13 cellular contexts compared by ENCODE assay signal in the genomic region with DNA sequence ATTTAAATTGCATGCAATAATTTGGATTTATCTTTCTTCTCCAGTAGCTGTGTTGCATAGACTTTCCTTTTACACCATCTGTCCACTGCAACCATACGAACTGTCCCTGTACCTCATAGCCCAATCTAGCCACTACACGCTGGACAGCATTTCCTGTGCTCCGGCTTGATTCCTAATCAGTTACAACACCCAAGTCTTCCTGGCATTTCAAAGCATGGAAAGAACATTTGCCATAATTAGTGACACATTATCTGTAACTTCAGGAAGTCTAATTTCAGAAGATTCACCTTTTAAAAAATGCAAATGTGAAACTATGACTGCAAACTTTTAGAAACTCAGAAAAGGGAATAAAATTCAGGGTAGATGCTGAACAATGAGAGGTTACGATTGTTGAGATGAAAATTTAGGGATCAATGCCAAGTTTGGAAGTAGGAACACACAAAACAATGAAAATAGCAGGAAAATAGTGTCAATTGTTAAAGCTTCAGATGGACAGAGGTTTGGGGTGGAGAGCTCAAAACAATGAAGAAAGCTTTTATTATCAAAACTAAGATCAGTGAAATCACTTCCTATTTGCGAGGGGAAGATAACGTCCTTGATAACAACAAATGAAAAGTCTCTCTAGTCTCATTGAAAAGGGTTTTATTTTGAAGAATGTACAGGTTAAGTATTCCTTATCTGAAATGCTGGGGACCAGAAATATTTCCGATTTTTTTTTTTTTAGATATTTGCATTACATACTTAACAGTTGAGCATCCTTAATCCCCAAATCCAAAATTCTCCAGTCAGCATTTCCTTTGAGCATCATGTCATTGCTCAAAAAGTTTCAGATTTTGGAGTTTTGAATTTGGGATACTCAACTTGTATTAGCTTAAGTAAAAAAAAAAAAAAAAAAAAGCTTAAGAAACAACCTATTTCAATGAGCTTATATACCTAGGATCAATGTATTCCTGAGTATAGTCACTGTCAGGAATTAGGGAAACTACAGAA.
DNase-seq lines count a peak whose midpoint lies in the region; ATAC-seq, FAIRE-seq and TF ChIP-seq lines count a peak whose summit lies in the region.
"Had no signal": no experiment of that assay in that cellular context is flagged by ENCODE, and none has a peak within 500 bp of the region (broad histone marks: within the 10 kb centered on the region; RNA-seq: fewer than 3 reads in every experiment).

No MANE protein-coding gene starts in this region.

- TF ChIP-seq CTCF in K562 (IDR thresholded peaks at IDR 0.05 in 2 of 3, conservative IDR thresholded peaks at IDR 0.05 in 1 of 3; ENCODE audit: insufficient read depth in 2 of 3, low read depth in 1 of 3, low read length in 3 of 3): no peak
- no peak for TF ChIP-seq CTCF in OCI-LY7 (conservative IDR thresholded peaks at IDR 0.05; ENCODE audit: low read length)
- TF ChIP-seq CTCF in mesothelial cell of epicardium (IDR thresholded peaks at IDR 0.05; ENCODE audit: unreplicated experiment): no peak

- TF ChIP-seq RAD21 in K562 (CRISPR knock-in tag; conservative IDR thresholded peaks at IDR 0.05 in 1 of 2, IDR thresholded peaks at IDR 0.05 in 1 of 2): no peak

- H3K36me3 Mint-ChIP-seq in stimulated activated naive B cell treated with anti-CD40 and anti-IgM and Interleukin-4, amounts not matched to agents 10 μg/mL and 1 μg/mL and 100 μg/mL, for 72 hours: peaks cover 33 to 51% of the 10 kb centered on the region in 2 donors
- H3K36me3 Mint-ChIP-seq in mesothelial cell of epicardium: peaks cover 38% of the 10 kb centered on the region
- no peaks in the 10 kb centered on the region for H3K36me3 Mint-ChIP-seq in activated T-cell treated with anti-CD3 and anti-CD28 coated beads, Interleukin-2, amount 50 U/mL, for 72 hours (ENCODE audit: insufficient read depth in 2 of 2)

- peak overlapping the region; percentile 10 for H3K27ac Mint-ChIP-seq in stimulated activated naive B cell treated with anti-CD40 and anti-IgM and Interleukin-4, amounts not matched to agents 10 μg/mL and 1 μg/mL and 100 μg/mL, for 72 hours
- H3K27ac Mint-ChIP-seq in mesothelial cell of epicardium: no peak overlapping the region
- no peak overlapping the region for H3K27ac Mint-ChIP-seq in activated T-cell treated with anti-CD3 and anti-CD28 coated beads, Interleukin-2, amount 50 U/mL, for 72 hours

- H4K20me1 ChIP-seq in Karpas-422 (ENCODE audit: insufficient read depth, low read depth, low read length): no peaks in the 10 kb centered on the region
- H4K20me1 ChIP-seq in K562 (replicated peaks; ENCODE audit: control insufficient read depth, insufficient read depth, low read length): no peaks in the 10 kb centered on the region
- no peaks in the 10 kb centered on the region for H4K20me1 ChIP-seq in OCI-LY7 (ENCODE audit: insufficient read depth, low read length)

- H3K27me3 Mint-ChIP-seq in stimulated activated naive B cell treated with anti-CD40 and anti-IgM and Interleukin-4, amounts not matched to agents 10 μg/mL and 1 μg/mL and 100 μg/mL, for 72 hours: no peaks in the 10 kb centered on the region
- no peaks in the 10 kb centered on the region for H3K27me3 Mint-ChIP-seq in mesothelial cell of epicardium (ENCODE audit: low read depth)
- H3K27me3 Mint-ChIP-seq in activated T-cell treated with anti-CD3 and anti-CD28 coated beads, Interleukin-2, amount 50 U/mL, for 72 hours (ENCODE audit: low read depth): peaks cover 5% of the 10 kb centered on the region

- no peak for TF ChIP-seq EP300 in K562 (IDR thresholded peaks at IDR 0.05; ENCODE audit: low read length)

- H3K27me3 ChIP-seq in Karpas-422 (ENCODE audit: low read length): no peaks in the 10 kb centered on the region
- H3K27me3 ChIP-seq in K562 (ENCODE audit: control insufficient read depth in 2 of 2, insufficient read depth in 2 of 2, low read length in 2 of 2): no peaks in the 10 kb centered on the region

- H3K9me1 ChIP-seq in K562 (ENCODE audit: control insufficient read depth, insufficient read depth, low read length): no peaks in the 10 kb centered on the region

- H3K9me3 ChIP-seq in Karpas-422 (ENCODE audit: low read length): no peaks in the 10 kb centered on the region
- no peaks in the 10 kb centered on the region for H3K9me3 ChIP-seq in K562 (replicated peaks; ENCODE audit: control insufficient read depth, insufficient read depth, low read depth, low read length)
- H3K9me3 ChIP-seq in OCI-LY7 (ENCODE audit: low read length): no peaks in the 10 kb centered on the region

- no peak overlapping the region for H2AFZ ChIP-seq in Karpas-422 (ENCODE audit: low read length)
- H2AFZ ChIP-seq in K562 (ENCODE audit: low read depth, low read length): no peak overlapping the region
- H2AFZ ChIP-seq in OCI-LY7 (ENCODE audit: low read length): no peak overlapping the region

- 26% methylated on average over 7 of the region's 7 CpGs for WGBS in K562 (ENCODE audit: insufficient coverage, low coverage, missing lambda C conversion rate)

- H3K4me3 Mint-ChIP-seq in stimulated activated naive B cell treated with anti-CD40 and anti-IgM and Interleukin-4, amounts not matched to agents 10 μg/mL and 1 μg/mL and 100 μg/mL, for 72 hours: no peak overlapping the region
- H3K4me3 Mint-ChIP-seq in mesothelial cell of epicardium: no peak overlapping the region
- no peak overlapping the region for H3K4me3 Mint-ChIP-seq in activated T-cell treated with anti-CD3 and anti-CD28 coated beads, Interleukin-2, amount 50 U/mL, for 72 hours

- H3K79me2 ChIP-seq in Karpas-422 (ENCODE audit: low read length) (no peaks in the 10 kb centered on the region), K562 (ENCODE audit: control insufficient read depth, insufficient read depth, low read length) (no peaks in the 10 kb centered on the region), OCI-LY7 (ENCODE audit: insufficient read depth, low read depth, low read length) (no peaks in the 10 kb centered on the region)

- DNase-seq in Karpas-422 (peak; percentile 28), K562 (ENCODE audit: extremely low read depth in 1 of 4, low spot score in 3 of 4) (peak in 2 of 4 experiments; percentile 26 to 48), OCI-LY7 (ENCODE audit: low spot score) (no peak), mesothelial cell of epicardium (ENCODE audit: low spot score in 2 of 2, unreplicated experiment in 2 of 2) (no peak)
- no peak for DNase-seq in stimulated activated naive B cell treated with anti-CD40 and anti-IgM and Interleukin-4, amounts not matched to agents 10 μg/mL and 1 μg/mL and 100 μg/mL, for 72 hours
- DNase-seq in activated T-cell treated with anti-CD3 and anti-CD28 coated beads, Interleukin-2, amount 50 U/mL, for 72 hours: no peak
- DNase-seq: activated T-cell treated with anti-CD3 and anti-CD28 coated beads, Interleukin-2, amount 50 U/mL, for 1 hour; anterior cingulate cortex; hippocampal formation; KBM-7 had no signal

- ATAC-seq in K562 (peak; percentile 42; the same call in 1 of the 3 replicates), GM19395 (IDR thresholded peaks at IDR 0.05; ENCODE audit: unreplicated experiment) (no peak)
- ATAC-seq in stimulated activated naive B cell treated with anti-CD40 and anti-IgM and Interleukin-4, amounts not matched to agents 10 μg/mL and 1 μg/mL and 100 μg/mL, for 72 hours (replicated peaks): no peak
- ATAC-seq in activated T-cell treated with anti-CD3 and anti-CD28 coated beads, Interleukin-2, amount 50 U/mL, for 72 hours (replicated peaks in 1 of 2): no peak

- H3K4me3 ChIP-seq in Karpas-422 (ENCODE audit: low read length) (no peak overlapping the region), K562 (no peak overlapping the region), OCI-LY7 (ENCODE audit: low read depth, low read length, poor library complexity, severe bottlenecking) (no peak overlapping the region)
- H3K4me3 ChIP-seq: SK-N-MC had no signal

- peaks cover 16% of the 10 kb centered on the region for H3K4me1 ChIP-seq in Karpas-422 (ENCODE audit: low read length)
- peaks cover 0 to 17% of the 10 kb centered on the region in 2 experiments; a peak in 4 of 5 replicates for H3K4me1 ChIP-seq in K562 (replicated peaks in 1 of 2; ENCODE audit: control insufficient read depth in 2 of 2, insufficient read depth in 2 of 2, low read length in 2 of 2)
- no peaks in the 10 kb centered on the region for H3K4me1 ChIP-seq in OCI-LY7 (ENCODE audit: insufficient read depth, low read length, poor library complexity, severe bottlenecking)

- CTCF ChIA-PET in K562 (lab: Yijun Ruan, JAX; ENCODE audit: low intra/inter-chr PET ratio): no interaction called here
- CTCF ChIA-PET in OCI-LY7 (lab: Charles Lee; ENCODE audit: unreplicated experiment): interaction anchor here (0.5 kb wide), 1 partner anchor 332 kb away, joined by 3 read pairs; no protein-coding TSS in a partner anchor

- H3K27ac ChIP-seq in Karpas-422 (ENCODE audit: low read length): no peak overlapping the region
- no peak overlapping the region for H3K27ac ChIP-seq in K562 (ENCODE audit: extremely low read depth, low read depth, low read length)
- H3K27ac ChIP-seq in OCI-LY7 (ENCODE audit: low read depth, low read length, poor library complexity, severe bottlenecking): no peak overlapping the region
- H3K27ac ChIP-seq: SK-N-MC had no signal

- FAIRE-seq in K562 (lab: Jason Lieb, UNC) (peak; percentile 71), islet of Langerhans (lab: Jason Lieb, UNC) (peak; percentile 60)

- POLR2A ChIA-PET in K562 (lab: Yijun Ruan, JAX) (interaction anchor here (0.9 to 1.3 kb wide), 2 partner anchors 9 to 10 kb away, joined by 4 to 6 read pairs; no protein-coding TSS in a partner anchor), OCI-LY7 (lab: Charles Lee) (interaction anchor here (0.6 to 1.3 kb wide), 4 partner anchors 14 to 384 kb away, joined by 3 to 6 read pairs (median 3); no protein-coding TSS in a partner anchor)

- H3K9me2 ChIP-seq in Karpas-422 (replicated peaks; ENCODE audit: insufficient read depth, low read length): no peaks in the 10 kb centered on the region
- H3K9me2 ChIP-seq in OCI-LY7 (ENCODE audit: insufficient read depth, low read length): no peaks in the 10 kb centered on the region

- in situ Hi-C loops in K562 (cut with MboI): no loop called here

- intact Hi-C loops in K562 (cut with micrococcal nuclease) (no loop called here), OCI-LY7 (cut with micrococcal nuclease; ENCODE audit: unreplicated experiment) (loop anchor here (5.0 kb wide), 1 partner anchor 253 kb away; no protein-coding TSS in a partner anchor)

- no peak for TF ChIP-seq POLR2A in K562 (conservative IDR thresholded peaks at IDR 0.05)

- peaks cover 15 to 33% of the 10 kb centered on the region in 2 donors for H3K4me1 Mint-ChIP-seq in stimulated activated naive B cell treated with anti-CD40 and anti-IgM and Interleukin-4, amounts not matched to agents 10 μg/mL and 1 μg/mL and 100 μg/mL, for 72 hours
- H3K4me1 Mint-ChIP-seq in mesothelial cell of epicardium: peaks cover 26% of the 10 kb centered on the region
- H3K4me1 Mint-ChIP-seq in activated T-cell treated with anti-CD3 and anti-CD28 coated beads, Interleukin-2, amount 50 U/mL, for 72 hours (ENCODE audit: low read depth): peaks cover 11% of the 10 kb centered on the region

- H3K36me3 ChIP-seq in Karpas-422 (ENCODE audit: insufficient read depth, low read length) (no peaks in the 10 kb centered on the region), K562 (ENCODE audit: control insufficient read depth, insufficient read depth, low read length) (no peaks in the 10 kb centered on the region; the same call in 2 of the 3 replicates), OCI-LY7 (ENCODE audit: insufficient read depth, low read length) (peaks cover 16% of the 10 kb centered on the region)

- H3K4me2 ChIP-seq in Karpas-422 (ENCODE audit: low read depth, low read length, poor library complexity, severe bottlenecking) (no peak overlapping the region), K562 (ENCODE audit: insufficient read depth, low read length) (no peak overlapping the region), OCI-LY7 (ENCODE audit: low read length) (no peak overlapping the region)

- peaks cover 4 to 7% of the 10 kb centered on the region in 2 donors for H3K9me3 Mint-ChIP-seq in stimulated activated naive B cell treated with anti-CD40 and anti-IgM and Interleukin-4, amounts not matched to agents 10 μg/mL and 1 μg/mL and 100 μg/mL, for 72 hours
- H3K9me3 Mint-ChIP-seq in mesothelial cell of epicardium: peaks cover 22% of the 10 kb centered on the region
- H3K9me3 Mint-ChIP-seq in activated T-cell treated with anti-CD3 and anti-CD28 coated beads, Interleukin-2, amount 50 U/mL, for 72 hours: no peaks in the 10 kb centered on the region

- H3K9ac ChIP-seq in Karpas-422 (ENCODE audit: low read length) (no peak overlapping the region), K562 (ENCODE audit: insufficient read depth in 1 of 2, low read depth in 2 of 2, low read length in 2 of 2) (no peak overlapping the region)

- no TSS peak for BruUV-seq in K562 (replicated peaks; lab: Mats Ljungman, UMichigan)
- no TSS peak for BruUV-seq in OCI-LY7 (replicated peaks; lab: Mats Ljungman, UMichigan)
